In the genomic region with DNA sequence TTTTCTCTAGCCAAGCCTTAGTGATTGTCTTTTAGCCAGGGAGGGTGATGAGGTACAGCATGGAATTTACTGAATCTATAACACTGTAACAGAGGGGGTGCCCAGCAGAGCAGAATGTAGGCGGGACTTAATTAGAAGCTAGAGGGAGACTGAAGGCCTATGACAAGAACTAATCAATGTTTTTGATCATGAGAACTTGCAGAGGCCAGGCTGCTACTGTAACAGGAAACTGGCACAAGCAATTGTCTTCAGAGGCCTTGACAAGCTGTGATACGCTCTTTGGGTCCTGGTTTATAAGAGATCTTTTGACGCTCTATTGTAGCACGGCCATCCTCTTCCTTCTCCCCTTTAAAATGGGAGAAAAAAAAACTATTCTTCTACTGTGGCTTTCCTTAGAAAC, we compare ENCODE assay signal across 1 cellular context.
TF ChIP-seq lines count a peak whose summit lies in the region.

No MANE protein-coding gene starts in this region.

TF ChIP-seq in WTC11, 78 proteins besides CTCF, POLR2A, EP300 and RAD21 (continued from another document):
- TF ChIP-seq, protein P1, sequence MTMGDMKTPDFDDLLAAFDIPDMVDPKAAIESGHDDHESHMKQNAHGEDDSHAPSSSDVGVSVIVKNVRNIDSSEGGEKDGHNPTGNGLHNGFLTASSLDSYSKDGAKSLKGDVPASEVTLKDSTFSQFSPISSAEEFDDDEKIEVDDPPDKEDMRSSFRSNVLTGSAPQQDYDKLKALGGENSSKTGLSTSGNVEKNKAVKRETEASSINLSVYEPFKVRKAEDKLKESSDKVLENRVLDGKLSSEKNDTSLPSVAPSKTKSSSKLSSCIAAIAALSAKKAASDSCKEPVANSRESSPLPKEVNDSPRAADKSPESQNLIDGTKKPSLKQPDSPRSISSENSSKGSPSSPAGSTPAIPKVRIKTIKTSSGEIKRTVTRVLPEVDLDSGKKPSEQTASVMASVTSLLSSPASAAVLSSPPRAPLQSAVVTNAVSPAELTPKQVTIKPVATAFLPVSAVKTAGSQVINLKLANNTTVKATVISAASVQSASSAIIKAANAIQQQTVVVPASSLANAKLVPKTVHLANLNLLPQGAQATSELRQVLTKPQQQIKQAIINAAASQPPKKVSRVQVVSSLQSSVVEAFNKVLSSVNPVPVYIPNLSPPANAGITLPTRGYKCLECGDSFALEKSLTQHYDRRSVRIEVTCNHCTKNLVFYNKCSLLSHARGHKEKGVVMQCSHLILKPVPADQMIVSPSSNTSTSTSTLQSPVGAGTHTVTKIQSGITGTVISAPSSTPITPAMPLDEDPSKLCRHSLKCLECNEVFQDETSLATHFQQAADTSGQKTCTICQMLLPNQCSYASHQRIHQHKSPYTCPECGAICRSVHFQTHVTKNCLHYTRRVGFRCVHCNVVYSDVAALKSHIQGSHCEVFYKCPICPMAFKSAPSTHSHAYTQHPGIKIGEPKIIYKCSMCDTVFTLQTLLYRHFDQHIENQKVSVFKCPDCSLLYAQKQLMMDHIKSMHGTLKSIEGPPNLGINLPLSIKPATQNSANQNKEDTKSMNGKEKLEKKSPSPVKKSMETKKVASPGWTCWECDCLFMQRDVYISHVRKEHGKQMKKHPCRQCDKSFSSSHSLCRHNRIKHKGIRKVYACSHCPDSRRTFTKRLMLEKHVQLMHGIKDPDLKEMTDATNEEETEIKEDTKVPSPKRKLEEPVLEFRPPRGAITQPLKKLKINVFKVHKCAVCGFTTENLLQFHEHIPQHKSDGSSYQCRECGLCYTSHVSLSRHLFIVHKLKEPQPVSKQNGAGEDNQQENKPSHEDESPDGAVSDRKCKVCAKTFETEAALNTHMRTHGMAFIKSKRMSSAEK (CRISPR knock-in tag; IDR thresholded peaks at IDR 0.05; ENCODE audit: borderline replicate concordance): no peak
- no peak for TF ChIP-seq ZNF138 (CRISPR knock-in tag; conservative IDR thresholded peaks at IDR 0.05)
- no peak for TF ChIP-seq ATF1 (CRISPR knock-in tag; IDR thresholded peaks at IDR 0.05)
- TF ChIP-seq, protein P2, sequence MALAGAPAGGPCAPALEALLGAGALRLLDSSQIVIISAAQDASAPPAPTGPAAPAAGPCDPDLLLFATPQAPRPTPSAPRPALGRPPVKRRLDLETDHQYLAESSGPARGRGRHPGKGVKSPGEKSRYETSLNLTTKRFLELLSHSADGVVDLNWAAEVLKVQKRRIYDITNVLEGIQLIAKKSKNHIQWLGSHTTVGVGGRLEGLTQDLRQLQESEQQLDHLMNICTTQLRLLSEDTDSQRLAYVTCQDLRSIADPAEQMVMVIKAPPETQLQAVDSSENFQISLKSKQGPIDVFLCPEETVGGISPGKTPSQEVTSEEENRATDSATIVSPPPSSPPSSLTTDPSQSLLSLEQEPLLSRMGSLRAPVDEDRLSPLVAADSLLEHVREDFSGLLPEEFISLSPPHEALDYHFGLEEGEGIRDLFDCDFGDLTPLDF (CRISPR knock-in tag; IDR thresholded peaks at IDR 0.05): no peak
- TF ChIP-seq, protein P3, sequence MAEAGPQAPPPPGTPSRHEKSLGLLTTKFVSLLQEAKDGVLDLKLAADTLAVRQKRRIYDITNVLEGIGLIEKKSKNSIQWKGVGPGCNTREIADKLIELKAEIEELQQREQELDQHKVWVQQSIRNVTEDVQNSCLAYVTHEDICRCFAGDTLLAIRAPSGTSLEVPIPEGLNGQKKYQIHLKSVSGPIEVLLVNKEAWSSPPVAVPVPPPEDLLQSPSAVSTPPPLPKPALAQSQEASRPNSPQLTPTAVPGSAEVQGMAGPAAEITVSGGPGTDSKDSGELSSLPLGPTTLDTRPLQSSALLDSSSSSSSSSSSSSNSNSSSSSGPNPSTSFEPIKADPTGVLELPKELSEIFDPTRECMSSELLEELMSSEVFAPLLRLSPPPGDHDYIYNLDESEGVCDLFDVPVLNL (CRISPR knock-in tag; IDR thresholded peaks at IDR 0.05; ENCODE audit: borderline replicate concordance, low read depth): no peak
- no peak for TF ChIP-seq CREM (CRISPR knock-in tag; IDR thresholded peaks at IDR 0.05)
- no peak for TF ChIP-seq GTF2I (CRISPR knock-in tag; conservative IDR thresholded peaks at IDR 0.05)
- TF ChIP-seq, protein P4, sequence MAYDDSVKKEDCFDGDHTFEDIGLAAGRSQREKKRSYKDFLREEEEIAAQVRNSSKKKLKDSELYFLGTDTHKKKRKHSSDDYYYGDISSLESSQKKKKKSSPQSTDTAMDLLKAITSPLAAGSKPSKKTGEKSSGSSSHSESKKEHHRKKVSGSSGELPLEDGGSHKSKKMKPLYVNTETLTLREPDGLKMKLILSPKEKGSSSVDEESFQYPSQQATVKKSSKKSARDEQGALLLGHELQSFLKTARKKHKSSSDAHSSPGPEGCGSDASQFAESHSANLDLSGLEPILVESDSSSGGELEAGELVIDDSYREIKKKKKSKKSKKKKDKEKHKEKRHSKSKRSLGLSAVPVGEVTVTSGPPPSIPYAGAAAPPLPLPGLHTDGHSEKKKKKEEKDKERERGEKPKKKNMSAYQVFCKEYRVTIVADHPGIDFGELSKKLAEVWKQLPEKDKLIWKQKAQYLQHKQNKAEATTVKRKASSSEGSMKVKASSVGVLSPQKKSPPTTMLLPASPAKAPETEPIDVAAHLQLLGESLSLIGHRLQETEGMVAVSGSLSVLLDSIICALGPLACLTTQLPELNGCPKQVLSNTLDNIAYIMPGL (CRISPR knock-in tag; IDR thresholded peaks at IDR 0.05): no peak
- TF ChIP-seq, protein P5, sequence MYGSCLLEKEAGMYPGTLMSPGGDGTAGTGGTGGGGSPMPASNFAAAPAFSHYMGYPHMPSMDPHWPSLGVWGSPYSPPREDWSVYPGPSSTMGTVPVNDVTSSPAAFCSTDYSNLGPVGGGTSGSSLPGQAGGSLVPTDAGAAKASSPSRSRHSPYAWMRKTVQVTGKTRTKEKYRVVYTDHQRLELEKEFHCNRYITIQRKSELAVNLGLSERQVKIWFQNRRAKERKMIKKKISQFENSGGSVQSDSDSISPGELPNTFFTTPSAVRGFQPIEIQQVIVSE (CRISPR knock-in tag; IDR thresholded peaks at IDR 0.05; ENCODE audit: borderline replicate concordance): no peak
- no peak for TF ChIP-seq OVOL2 (CRISPR knock-in tag; IDR thresholded peaks at IDR 0.05; ENCODE audit: borderline replicate concordance)
